9 cellular contexts compared by ENCODE assay signal in the genomic region with DNA sequence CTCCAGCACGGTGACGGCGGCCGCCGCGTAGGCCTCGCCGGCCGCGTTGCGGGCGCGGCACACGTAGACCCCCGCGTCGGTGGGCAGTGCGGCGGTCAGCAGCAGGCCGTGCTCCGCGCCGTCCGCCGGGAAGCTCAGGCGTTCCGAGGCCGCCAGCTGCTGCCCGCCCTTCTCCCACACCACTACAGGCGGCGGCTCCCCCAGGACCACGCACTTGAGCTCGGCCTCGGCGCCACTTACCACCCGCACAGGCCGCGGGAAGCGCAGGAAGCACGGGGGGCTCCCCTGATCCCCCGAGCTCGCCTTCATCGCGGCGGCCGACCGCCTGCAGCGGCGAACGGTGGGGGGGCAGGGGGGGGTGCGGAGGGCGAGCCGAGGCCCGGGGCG. TPM values are rescaled to one million over a fixed set of nuclear protein-coding genes. Genes with fewer than 3 reads are reported as not detected.
DNase-seq lines count a peak whose midpoint lies in the region; ATAC-seq, FAIRE-seq and TF ChIP-seq lines count a peak whose summit lies in the region.
"Had no signal": no experiment of that assay in that cellular context is flagged by ENCODE, and none has a peak within 500 bp of the region (broad histone marks: within the 10 kb centered on the region; RNA-seq: fewer than 3 reads in every experiment).

No MANE protein-coding gene starts in this region.

- H2AFZ ChIP-seq in endothelial cell of umbilical vein (ENCODE audit: low read depth, low read length) = peak overlapping the region; percentile 34

- dilution Hi-C loops in endothelial cell of umbilical vein (cut with MboI; ENCODE audit: extremely low pct_ligation_motif_present, low sequenced_read_pairs) = no loop called here

- no TSS peak for BruUV-seq in endothelial cell of umbilical vein (replicated peaks; lab: Mats Ljungman, UMichigan)

- H3K9ac ChIP-seq in endothelial cell of umbilical vein (replicated peaks; ENCODE audit: extremely low read depth, insufficient read depth, low read length) (no peak overlapping the region), mucosa of stomach (ENCODE audit: low read length) (peak overlapping the region; percentile 28)

- DNase-seq in ACHN (peak; percentile 25), LHCN-M2 (ENCODE audit: low read depth) (peak; percentile 11), endothelial cell of umbilical vein (ENCODE audit: low read depth, low spot score) (peak; percentile 22), OCI-M1 (lab: John Stamatoyannopoulos, UW) (no peak), GOT3 (lab: John Stamatoyannopoulos, UW) (no peak), DMS114 treated with DMSO at 0.1 percent for 48 hours (lab: John Stamatoyannopoulos, UW; ENCODE audit: unreplicated experiment) (no peak)

- TF ChIP-seq CTCF in endothelial cell of umbilical vein (IDR thresholded peaks at IDR 0.05; ENCODE audit: extremely low read depth in 1 of 2, insufficient read depth in 1 of 2, low read depth in 1 of 2, low read length in 2 of 2) = no peak

- POLR2A ChIA-PET in endothelial cell of umbilical vein (lab: Charles Lee) = no interaction called here

- H3K27me3 ChIP-seq in endothelial cell of umbilical vein (ENCODE audit: control insufficient read depth in 2 of 2, insufficient read depth in 2 of 2, low read length in 2 of 2) = peaks cover 9 to 25% of the 10 kb centered on the region in 2 experiments
- peaks cover 36% of the 10 kb centered on the region for H3K27me3 ChIP-seq in mucosa of stomach (ENCODE audit: control insufficient read depth, insufficient read depth, low read length)

- H3K36me3 ChIP-seq in endothelial cell of umbilical vein (ENCODE audit: control insufficient read depth in 2 of 2, extremely low read depth in 1 of 2, insufficient read depth in 2 of 2, low read length in 2 of 2) (no peaks in the 10 kb centered on the region), mucosa of stomach (ENCODE audit: control insufficient read depth, insufficient read depth, low read length) (no peaks in the 10 kb centered on the region)

- no peaks in the 10 kb centered on the region for H3K9me1 ChIP-seq in endothelial cell of umbilical vein (replicated peaks; ENCODE audit: control insufficient read depth, extremely low read depth, insufficient read depth, low read length)

- intact Hi-C loops in endothelial cell of umbilical vein (cut with micrococcal nuclease) = loop anchor here (1.0 kb wide), 2 partner anchors 26 to 71 kb away; partner anchors contain the start of gene STK11IP

- H3K79me2 ChIP-seq in endothelial cell of umbilical vein (ENCODE audit: control insufficient read depth, insufficient read depth, low read length) = no peaks in the 10 kb centered on the region

- H3K4me3 ChIP-seq in endothelial cell of umbilical vein (replicated peaks in 1 of 3; ENCODE audit: insufficient read depth in 1 of 3, low read depth in 1 of 3, low read length in 3 of 3) (peak overlapping the region in 2 of 3 experiments; percentile 36 to 75), mucosa of stomach (ENCODE audit: low read length) (no peak overlapping the region)

- H3K4me1 ChIP-seq in endothelial cell of umbilical vein (ENCODE audit: control insufficient read depth, extremely low read depth, insufficient read depth, low read length) (no peaks in the 10 kb centered on the region), mucosa of stomach (ENCODE audit: control insufficient read depth, insufficient read depth, low read length) (peaks cover 7% of the 10 kb centered on the region)

- H3K4me2 ChIP-seq in endothelial cell of umbilical vein (ENCODE audit: insufficient read depth, low read length) = peak overlapping the region; percentile 44

- no peak overlapping the region for H3K27ac ChIP-seq in endothelial cell of umbilical vein (ENCODE audit: insufficient read depth, low read depth, low read length)

- no peaks in the 10 kb centered on the region for H4K20me1 ChIP-seq in endothelial cell of umbilical vein (replicated peaks; ENCODE audit: control insufficient read depth, extremely low read depth, insufficient read depth, low read length)

- ATAC-seq in GM18858 (IDR thresholded peaks at IDR 0.05; ENCODE audit: unreplicated experiment) = no peak

- in situ Hi-C loops in ACHN (cut with HindIII; ENCODE audit: low pct_ligation_motif_present, low pct_unique_long_range_greater_than_20kb, low sequenced_read_pairs) = no loop called here

- CTCF ChIA-PET in endothelial cell of umbilical vein (lab: Charles Lee) = interaction anchor here (0.8 to 1.8 kb wide), 10 partner anchors 11 to 119 kb away, joined by 3 to 42 read pairs (median 6); partner anchors contain the start of genes CHPF, STK11IP and TMEM198

- FAIRE-seq in endothelial cell of umbilical vein (lab: Jason Lieb, UNC) = no peak

- no peak for TF ChIP-seq POLR2A in endothelial cell of umbilical vein (IDR thresholded peaks at IDR 0.05; ENCODE audit: low read depth, low read length)

- H3K9me3 ChIP-seq in endothelial cell of umbilical vein (replicated peaks; ENCODE audit: control insufficient read depth, insufficient read depth, low read length) (no peaks in the 10 kb centered on the region), mucosa of stomach (ENCODE audit: control insufficient read depth, low read length) (no peaks in the 10 kb centered on the region)

TF ChIP-seq in endothelial cell of umbilical vein, 7 proteins besides CTCF, POLR2A, EP300 and RAD21:
- no peak for TF ChIP-seq GATA2 (IDR thresholded peaks at IDR 0.05; ENCODE audit: insufficient read depth, insufficient read length, low read depth, low read length)
- no peak for TF ChIP-seq FOS (IDR thresholded peaks at IDR 0.05; ENCODE audit: borderline replicate concordance, insufficient read depth, low read length)
- no peak for TF ChIP-seq JUN (IDR thresholded peaks at IDR 0.05; ENCODE audit: borderline replicate concordance, insufficient read depth, insufficient read length, low read depth)
- peak; percentile 59 for TF ChIP-seq EZH2 (IDR thresholded peaks at IDR 0.05; ENCODE audit: borderline replicate concordance, low read depth, low read length, severe bottlenecking)

RNA-seq across cellular contexts. Expression of gene OBSL1, which starts 0.4 kb away (rescaled TPM):
- total RNA-seq in LHCN-M2 (2014; rRNA removed) (62.1 and 69.0 TPM in 2 replicates), endothelial cell of umbilical vein (8.0 and 16.7 TPM in 2 replicates)
- polyA plus RNA-seq in LHCN-M2 (2012) = 76.6 TPM
- polyA plus RNA-seq in endothelial cell of umbilical vein = 20.4 and 20.7 TPM in 2 replicates
- polyA plus RNA-seq in endothelial cell of umbilical vein (2011; cell fraction: cytosol; rRNA removed) = 11.0 and 16.3 TPM in 2 replicates
- polyA plus RNA-seq in endothelial cell of umbilical vein (2011; cell fraction: nucleus; rRNA removed) = 62.3 and 82.6 TPM in 2 replicates
- 5.8 and 12.1 TPM in 2 replicates for polyA plus RNA-seq in endothelial cell of umbilical vein (2012)
- 16.3 and 22.4 TPM in 2 replicates for polyA minus RNA-seq in endothelial cell of umbilical vein
- 21.9 TPM for polyA minus RNA-seq in endothelial cell of umbilical vein (2011; cell fraction: cytosol; rRNA and poly(A)+ RNA removed)
- polyA minus RNA-seq in endothelial cell of umbilical vein (2011; cell fraction: nucleus; rRNA and poly(A)+ RNA removed) = 9.1 and 23.4 TPM in 2 replicates

RNA-seq across cellular contexts. Expression of gene INHA, which starts 1.2 kb away (rescaled TPM):
- not detected in 2 replicates for total RNA-seq in LHCN-M2 (2014; rRNA removed)
- 0.12 TPM for polyA plus RNA-seq in LHCN-M2 (2012)
- total RNA-seq in endothelial cell of umbilical vein = not detected in 2 replicates
- 0.06 and 0.10 TPM in 2 replicates for polyA plus RNA-seq in endothelial cell of umbilical vein
- polyA plus RNA-seq in endothelial cell of umbilical vein (2011; cell fraction: cytosol; rRNA removed) = 0.04 TPM in 1 of 2 replicates, not detected in the other
- 0.20 and 0.45 TPM in 2 replicates for polyA plus RNA-seq in endothelial cell of umbilical vein (2011; cell fraction: nucleus; rRNA removed)
- polyA plus RNA-seq in endothelial cell of umbilical vein (2012) = not detected in 2 replicates
- 0.36 TPM in 1 of 2 replicates, not detected in the other for polyA minus RNA-seq in endothelial cell of umbilical vein
- polyA minus RNA-seq in endothelial cell of umbilical vein (2011; cell fraction: cytosol; rRNA and poly(A)+ RNA removed) = not detected
- not detected in 2 replicates for polyA minus RNA-seq in endothelial cell of umbilical vein (2011; cell fraction: nucleus; rRNA and poly(A)+ RNA removed)
- total RNA-seq: neural crest cell had no signal

RNA-seq across cellular contexts. Expression of gene STK11IP, which starts 26.7 kb away (rescaled TPM):
- total RNA-seq in LHCN-M2 (2014; rRNA removed) (11.6 and 13.2 TPM in 2 replicates), endothelial cell of umbilical vein (19.2 and 20.2 TPM in 2 replicates)
- 12.3 TPM for polyA plus RNA-seq in LHCN-M2 (2012)
- 17.7 and 19.8 TPM in 2 replicates for polyA plus RNA-seq in endothelial cell of umbilical vein
- 8.0 and 9.0 TPM in 2 replicates for polyA plus RNA-seq in endothelial cell of umbilical vein (2011; cell fraction: cytosol; rRNA removed)
- 80.1 and 100 TPM in 2 replicates for polyA plus RNA-seq in endothelial cell of umbilical vein (2011; cell fraction: nucleus; rRNA removed)
- 11.4 and 16.0 TPM in 2 replicates for polyA plus RNA-seq in endothelial cell of umbilical vein (2012)
- polyA minus RNA-seq in endothelial cell of umbilical vein = 13.3 and 20.4 TPM in 2 replicates
- polyA minus RNA-seq in endothelial cell of umbilical vein (2011; cell fraction: cytosol; rRNA and poly(A)+ RNA removed) = 3.8 TPM
- 25.4 and 34.5 TPM in 2 replicates for polyA minus RNA-seq in endothelial cell of umbilical vein (2011; cell fraction: nucleus; rRNA and poly(A)+ RNA removed)

RNA-seq across cellular contexts. Expression of gene TMEM198, which starts 27.1 kb away (rescaled TPM):
- total RNA-seq in LHCN-M2 (2014; rRNA removed) (4.2 and 4.4 TPM in 2 replicates), endothelial cell of umbilical vein (not detected in 2 replicates)
- polyA plus RNA-seq in LHCN-M2 (2012) = 2.7 TPM
- not detected in 2 replicates for polyA plus RNA-seq in endothelial cell of umbilical vein
- not detected in 2 replicates for polyA plus RNA-seq in endothelial cell of umbilical vein (2011; cell fraction: cytosol; rRNA removed)
- polyA plus RNA-seq in endothelial cell of umbilical vein (2011; cell fraction: nucleus; rRNA removed) = not detected in 2 replicates
- polyA plus RNA-seq in endothelial cell of umbilical vein (2012) = not detected in 2 replicates
- polyA minus RNA-seq in endothelial cell of umbilical vein = not detected in 2 replicates
- 1.2 TPM for polyA minus RNA-seq in endothelial cell of umbilical vein (2011; cell fraction: cytosol; rRNA and poly(A)+ RNA removed)
- not detected in 2 replicates for polyA minus RNA-seq in endothelial cell of umbilical vein (2011; cell fraction: nucleus; rRNA and poly(A)+ RNA removed)

RNA-seq across cellular contexts. Expression of gene CHPF, which starts 27.3 kb away (rescaled TPM):
- 246 and 264 TPM in 2 replicates for total RNA-seq in LHCN-M2 (2014; rRNA removed)
- 100.0 TPM for polyA plus RNA-seq in LHCN-M2 (2012)
- 0.24 and 0.30 TPM in 2 replicates for total RNA-seq in endothelial cell of umbilical vein
- polyA plus RNA-seq in endothelial cell of umbilical vein = 0.32 and 0.72 TPM in 2 replicates
- polyA plus RNA-seq in endothelial cell of umbilical vein (2011; cell fraction: cytosol; rRNA removed) = 0.21 and 0.25 TPM in 2 replicates
- polyA plus RNA-seq in endothelial cell of umbilical vein (2011; cell fraction: nucleus; rRNA removed) = 0.10 and 0.16 TPM in 2 replicates
- polyA plus RNA-seq in endothelial cell of umbilical vein (2012) = 0.46 and 2.0 TPM in 2 replicates
- 0.24 and 0.36 TPM in 2 replicates for polyA minus RNA-seq in endothelial cell of umbilical vein
- polyA minus RNA-seq in endothelial cell of umbilical vein (2011; cell fraction: cytosol; rRNA and poly(A)+ RNA removed) = 27.1 TPM
- polyA minus RNA-seq in endothelial cell of umbilical vein (2011; cell fraction: nucleus; rRNA and poly(A)+ RNA removed) = 0.24 TPM in 1 of 2 replicates, not detected in the other

Comparison
In these comparisons a context has a peak if more than half of its experiments do, and no peak if none do; other contexts are left out.
1. DNase-seq: peak in ACHN (single experiment), LHCN-M2 (single experiment) and endothelial cell of umbilical vein (single experiment); none in OCI-M1 (single experiment), GOT3 (single experiment) and DMS114 treated with DMSO at 0.1 percent for 48 hours (single experiment).